In the genomic region with DNA sequence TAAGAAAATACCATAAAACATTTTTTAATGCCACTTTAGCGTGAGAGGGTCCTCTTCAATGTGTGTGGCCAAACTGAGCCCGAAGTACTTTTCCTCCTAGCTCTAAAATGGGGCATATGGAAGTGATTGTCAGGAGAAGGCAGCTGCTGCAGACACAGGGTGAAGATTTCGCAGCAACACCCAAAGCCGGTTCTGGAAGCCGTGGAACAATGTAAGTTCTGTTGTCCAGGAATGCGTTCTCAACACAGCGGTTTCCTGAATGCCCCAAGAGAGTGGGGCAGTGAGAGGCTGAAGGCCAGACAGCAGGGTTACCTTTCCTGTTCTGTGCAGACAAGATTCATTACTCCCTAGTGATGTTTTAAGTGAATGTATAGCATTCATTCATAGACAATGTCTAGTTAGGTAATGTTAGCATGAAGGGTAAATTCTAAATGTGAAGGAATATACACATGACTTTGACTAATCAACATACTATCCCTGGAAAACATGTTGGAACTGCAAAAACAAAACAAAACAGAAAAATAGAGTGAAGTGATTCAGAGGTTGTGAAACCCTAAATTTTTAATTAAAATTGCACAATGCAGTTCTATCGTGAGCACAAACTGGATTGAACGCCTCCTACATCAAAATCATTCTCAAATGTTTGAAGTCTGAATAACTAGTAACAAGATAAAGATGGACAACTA, we compare ENCODE assay signal across 17 cellular contexts.
DNase-seq lines count a peak whose midpoint lies in the region; ATAC-seq, FAIRE-seq and TF ChIP-seq lines count a peak whose summit lies in the region.
"Had no signal": no experiment of that assay in that cellular context is flagged by ENCODE, and none has a peak within 500 bp of the region (broad histone marks: within the 10 kb centered on the region; RNA-seq: fewer than 3 reads in every experiment).

No MANE protein-coding gene starts in this region.

- H3K4me1 ChIP-seq in ES-I3 (ENCODE audit: insufficient read depth, low read length) (peaks cover 49% of the 10 kb centered on the region), breast epithelium (peaks cover 0 to 10% of the 10 kb centered on the region in 2 donors), pancreas (no peaks in the 10 kb centered on the region)
- H3K4me1 ChIP-seq: parathyroid adenoma had no signal

- H3K9me3 ChIP-seq in ES-I3 (ENCODE audit: control insufficient read depth, insufficient read depth, low read length) (no peaks in the 10 kb centered on the region), breast epithelium (no peaks in the 10 kb centered on the region), pancreas (no peaks in the 10 kb centered on the region)

- DNase-seq in breast epithelium (ENCODE audit: low spot score in 2 of 2) (peak in 1 of 2 donors; percentile 66), globus pallidus (ENCODE audit: low spot score) (peak; percentile 25), pancreas (peak in 2 of 6 donors; percentile 17 to 34), AG08396 (ENCODE audit: low spot score) (no peak), AG08395 (ENCODE audit: low spot score) (no peak), NOMO-1 treated with dmso at 0.1 percent for 144 hours (lab: John Stamatoyannopoulos, UW; ENCODE audit: unreplicated experiment) (no peak)
- DNase-seq: ACHN; activated effector memory CD4-positive, alpha-beta T cell treated with Interleukin-2 at 50 U/mL for 16 hours; CD4-positive, alpha-beta memory T cell; cortex of kidney; hippocampal formation; NCI-H1436; stimulated activated naive CD4-positive, alpha-beta T cell; T-helper 1 cell had no signal

- peak; percentile 40 to 71 (median 62) for ATAC-seq in pancreas
- ATAC-seq in HG03469 (IDR thresholded peaks at IDR 0.05; ENCODE audit: unreplicated experiment) = no peak

- TF ChIP-seq POLR2A in breast epithelium (IDR thresholded peaks at IDR 0.05) = no peak

- no peak for TF ChIP-seq CTCF in breast epithelium (IDR thresholded peaks at IDR 0.05)
- no peak for TF ChIP-seq CTCF in pancreas (IDR thresholded peaks at IDR 0.05)

- H3K4me3 ChIP-seq in breast epithelium (peak overlapping the region in 1 of 3 donors; percentile 31), pancreas (no peak overlapping the region)

- H3K36me3 ChIP-seq in ES-I3 (ENCODE audit: insufficient read depth, low read length) = no peaks in the 10 kb centered on the region
- no peaks in the 10 kb centered on the region for H3K36me3 ChIP-seq in breast epithelium
- no peaks in the 10 kb centered on the region for H3K36me3 ChIP-seq in pancreas

- intact Hi-C loops in breast epithelium (cut with DNase I; ENCODE audit: low total_unique reads) (no loop called here), pancreas (cut with DNase I) (no loop called here)

- no peak for FAIRE-seq in pancreas (lab: Jason Lieb, UNC)

- WGBS in pancreas, 2 donors = 33 to 57% methylated on average over 9 of the region's 9 CpGs

- H3K27me3 ChIP-seq in breast epithelium (no peaks in the 10 kb centered on the region), pancreas (no peaks in the 10 kb centered on the region)

- H3K9ac ChIP-seq in ES-I3 (ENCODE audit: low read depth, low read length) = peak overlapping the region; percentile 50
- H3K9ac ChIP-seq: parathyroid adenoma had no signal

- H3K27ac ChIP-seq in breast epithelium = peak overlapping the region; percentile 71 to 84
- no peak overlapping the region for H3K27ac ChIP-seq in pancreas
- H3K27ac ChIP-seq: parathyroid adenoma had no signal

Comparison
In these comparisons a context has a peak if more than half of its experiments do, and no peak if none do; other contexts are left out.
1. H3K27ac ChIP-seq: peak in breast epithelium (2 of 2); none in pancreas (0 of 4).